Comparison of ENCODE assay signal across 11 cellular contexts in the genomic region with DNA sequence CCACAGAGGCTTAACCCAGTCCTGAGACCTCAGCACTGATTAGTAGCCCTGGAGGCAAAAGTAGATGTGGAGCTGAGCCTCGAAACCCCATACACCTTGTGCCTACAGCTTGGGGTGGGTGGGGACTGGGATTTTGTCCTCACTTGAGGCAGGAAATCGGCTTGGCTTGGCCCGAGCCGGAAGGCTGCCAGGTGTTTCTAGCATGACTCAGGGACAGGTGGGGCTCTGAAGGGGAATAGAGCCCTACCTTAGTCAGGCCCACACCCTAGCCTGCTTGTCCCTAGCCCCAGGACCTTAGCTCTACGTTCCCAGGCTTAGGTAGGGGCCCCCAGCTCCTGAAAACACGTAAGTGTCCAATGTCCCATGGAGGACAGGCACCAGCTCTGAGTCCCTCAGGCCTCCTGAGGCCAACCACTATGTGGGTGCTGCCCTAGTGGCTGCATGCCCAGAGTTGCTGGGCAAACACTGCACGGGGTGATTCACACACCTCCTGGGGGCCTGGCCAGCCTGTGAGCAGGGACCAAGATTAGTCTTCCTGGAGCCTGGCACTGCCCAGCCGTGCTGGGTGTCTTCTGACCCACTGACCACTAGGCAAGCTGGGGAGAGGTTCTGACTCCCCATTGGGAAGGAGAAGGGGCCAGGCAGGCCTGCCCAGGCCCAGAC. TPM values are rescaled to one million over a fixed set of nuclear protein-coding genes. Genes with fewer than 3 reads are reported as not detected.
DNase-seq lines count a peak whose midpoint lies in the region; ATAC-seq and TF ChIP-seq lines count a peak whose summit lies in the region.
"Had no signal": no experiment of that assay in that cellular context is flagged by ENCODE, and none has a peak within 500 bp of the region (broad histone marks: within the 10 kb centered on the region; RNA-seq: fewer than 3 reads in every experiment).

No MANE protein-coding gene starts in this region.

- no peaks in the 10 kb centered on the region for H3K27me3 ChIP-seq in layer of hippocampus (ENCODE audit: control insufficient read depth, insufficient read depth, low read length)

- DNase-seq in natural killer cell, result no peak
- no peak for DNase-seq in natural killer cell treated with Interleukin-12 subunit alpha and Interleukin-12 subunit beta and Interleukin-15 and Interleukin-18, amount 100 ng/mL, for 72 hours (ENCODE audit: low spot score)
- DNase-seq in astrocyte of the hippocampus (ENCODE audit: low read depth, low spot score), result peak; percentile 84
- DNase-seq in stimulated activated naive CD8-positive, alpha-beta T cell treated with anti-CD3 and anti-CD28 coated beads, Interleukin-15, amount 100 ng/mL, for 72 hours, result no peak
- DNase-seq in NCI-H146 (lab: John Stamatoyannopoulos, UW), result no peak
- DNase-seq: naive B cell had no signal

- peak overlapping the region; percentile 9 for H3K4me3 Mint-ChIP-seq in natural killer cell
- no peak overlapping the region for H3K4me3 Mint-ChIP-seq in natural killer cell treated with Interleukin-12 subunit alpha and Interleukin-12 subunit beta and Interleukin-15 and Interleukin-18, amount 100 ng/mL, for 72 hours
- H3K4me3 Mint-ChIP-seq in stimulated activated naive CD8-positive, alpha-beta T cell treated with anti-CD3 and anti-CD28 coated beads, Interleukin-15, amount 100 ng/mL, for 72 hours, result no peak overlapping the region
- H3K4me3 Mint-ChIP-seq: CD14-positive monocyte had no signal

- intact Hi-C loops in natural killer cell (cut with micrococcal nuclease), result no loop called here

- no peaks in the 10 kb centered on the region for H3K9me3 Mint-ChIP-seq in natural killer cell
- no peaks in the 10 kb centered on the region for H3K9me3 Mint-ChIP-seq in natural killer cell treated with Interleukin-12 subunit alpha and Interleukin-12 subunit beta and Interleukin-15 and Interleukin-18, amount 100 ng/mL, for 72 hours
- H3K9me3 Mint-ChIP-seq in stimulated activated naive CD8-positive, alpha-beta T cell treated with anti-CD3 and anti-CD28 coated beads, Interleukin-15, amount 100 ng/mL, for 72 hours, result no peaks in the 10 kb centered on the region
- H3K9me3 Mint-ChIP-seq: CD14-positive monocyte, naive B cell had no signal

- H3K27ac ChIP-seq in layer of hippocampus (ENCODE audit: low read depth, low read length), result peak overlapping the region; percentile 50
- H3K27ac ChIP-seq: coronary artery had no signal

- H3K36me3 Mint-ChIP-seq in natural killer cell, result no peaks in the 10 kb centered on the region
- no peaks in the 10 kb centered on the region for H3K36me3 Mint-ChIP-seq in natural killer cell treated with Interleukin-12 subunit alpha and Interleukin-12 subunit beta and Interleukin-15 and Interleukin-18, amount 100 ng/mL, for 72 hours
- H3K36me3 Mint-ChIP-seq: CD14-positive monocyte, naive B cell had no signal

- ATAC-seq in natural killer cell (no peak), HG03521 (IDR thresholded peaks at IDR 0.05; ENCODE audit: unreplicated experiment) (no peak), HG02588 (IDR thresholded peaks at IDR 0.05; ENCODE audit: unreplicated experiment) (no peak)
- no peak for ATAC-seq in natural killer cell treated with Interleukin-12 subunit alpha and Interleukin-12 subunit beta and Interleukin-15 and Interleukin-18, amount 100 ng/mL, for 72 hours
- no peak for ATAC-seq in stimulated activated naive CD8-positive, alpha-beta T cell treated with anti-CD3 and anti-CD28 coated beads, Interleukin-15, amount 100 ng/mL, for 72 hours

- no peak overlapping the region for H3K27ac Mint-ChIP-seq in natural killer cell
- H3K27ac Mint-ChIP-seq in natural killer cell treated with Interleukin-12 subunit alpha and Interleukin-12 subunit beta and Interleukin-15 and Interleukin-18, amount 100 ng/mL, for 72 hours, result no peak overlapping the region
- no peak overlapping the region for H3K27ac Mint-ChIP-seq in stimulated activated naive CD8-positive, alpha-beta T cell treated with anti-CD3 and anti-CD28 coated beads, Interleukin-15, amount 100 ng/mL, for 72 hours

- no peaks in the 10 kb centered on the region for H3K27me3 Mint-ChIP-seq in natural killer cell (ENCODE audit: low read depth in 2 of 2)
- no peaks in the 10 kb centered on the region for H3K27me3 Mint-ChIP-seq in natural killer cell treated with Interleukin-12 subunit alpha and Interleukin-12 subunit beta and Interleukin-15 and Interleukin-18, amount 100 ng/mL, for 72 hours
- no peaks in the 10 kb centered on the region for H3K27me3 Mint-ChIP-seq in stimulated activated naive CD8-positive, alpha-beta T cell treated with anti-CD3 and anti-CD28 coated beads, Interleukin-15, amount 100 ng/mL, for 72 hours
- H3K27me3 Mint-ChIP-seq: naive B cell had no signal

- peaks cover 6 to 15% of the 10 kb centered on the region in 2 donors for H3K4me1 Mint-ChIP-seq in natural killer cell
- peaks cover under 1 to 4% of the 10 kb centered on the region in 2 donors for H3K4me1 Mint-ChIP-seq in natural killer cell treated with Interleukin-12 subunit alpha and Interleukin-12 subunit beta and Interleukin-15 and Interleukin-18, amount 100 ng/mL, for 72 hours (ENCODE audit: low read depth in 2 of 2)
- H3K4me1 Mint-ChIP-seq in stimulated activated naive CD8-positive, alpha-beta T cell treated with anti-CD3 and anti-CD28 coated beads, Interleukin-15, amount 100 ng/mL, for 72 hours, result peaks cover 19% of the 10 kb centered on the region

- no peak for TF ChIP-seq CTCF in natural killer cell (IDR thresholded peaks at IDR 0.05)

RNA-seq across cellular contexts. Expression of a gene that starts 3.1 kb away (rescaled TPM):
- 1 to 10 TPM; 1.6 to 3.4 (median 2.2) TPM for total RNA-seq in natural killer cell
- 1 to 10 TPM in 1 of 2 donors, under 1 TPM in 1; 0.50 to 2.6 TPM for total RNA-seq in natural killer cell treated with Interleukin-12 subunit alpha and Interleukin-12 subunit beta and Interleukin-15 and Interleukin-18, amount 100 ng/mL, for 72 hours

RNA-seq across cellular contexts. Expression of a gene that starts 29.0 kb away (rescaled TPM):
- total RNA-seq in natural killer cell, result 1 to 10 TPM; 3.7 to 8.1 (median 7.9) TPM
- 10 to 100 TPM; 11.3 to 18.7 TPM for total RNA-seq in natural killer cell treated with Interleukin-12 subunit alpha and Interleukin-12 subunit beta and Interleukin-15 and Interleukin-18, amount 100 ng/mL, for 72 hours

RNA-seq across cellular contexts. Expression of a gene that starts 30.9 kb away (rescaled TPM):
- total RNA-seq in natural killer cell, result not detected
- total RNA-seq in natural killer cell treated with Interleukin-12 subunit alpha and Interleukin-12 subunit beta and Interleukin-15 and Interleukin-18, amount 100 ng/mL, for 72 hours, result not detected

RNA-seq across cellular contexts. Expression of a gene that starts 39.3 kb away (rescaled TPM):
- 100 to 1,000 TPM; 155 to 193 (median 157) TPM for total RNA-seq in natural killer cell
- total RNA-seq in natural killer cell treated with Interleukin-12 subunit alpha and Interleukin-12 subunit beta and Interleukin-15 and Interleukin-18, amount 100 ng/mL, for 72 hours, result 100 to 1,000 TPM in 1 of 2 donors, 10 to 100 TPM in 1; 96.6 to 149 TPM

RNA-seq across cellular contexts. Expression of a gene that starts 44.3 kb away (rescaled TPM):
- 1 to 10 TPM; 3.3 to 6.2 (median 4.0) TPM for total RNA-seq in natural killer cell
- total RNA-seq in natural killer cell treated with Interleukin-12 subunit alpha and Interleukin-12 subunit beta and Interleukin-15 and Interleukin-18, amount 100 ng/mL, for 72 hours, result 10 to 100 TPM; 14.0 to 44.0 TPM
